16 cellular contexts compared by ENCODE assay signal in genomic region chr1:2102753-2103152, GRCh38. TPM values are rescaled to one million over a fixed set of nuclear protein-coding genes. Genes with fewer than 3 reads are reported as not detected.
A peak's percentile ranks its signal among the peaks of the same experiment; 100 is the strongest.
DNase-seq lines count a peak whose midpoint lies in the region; ATAC-seq and TF ChIP-seq lines count a peak whose summit lies in the region.
"Had no signal": no experiment of that assay in that cellular context is flagged by ENCODE, and none has a peak within 500 bp of the region (broad histone marks: within the 10 kb centered on the region; RNA-seq: fewer than 3 reads in every experiment).

No MANE protein-coding gene starts in this region.

- CTCF ChIA-PET in HEK293T (lab: Yijun Ruan, JAX), result no interaction called here

- POLR2A ChIA-PET in HEK293T (lab: Yijun Ruan, JAX), result no interaction called here

- H3K9me3 ChIP-seq in RWPE2 (ENCODE audit: severe bottlenecking), result no peaks in the 10 kb centered on the region
- H3K9me3 ChIP-seq in lower lobe of right lung, result no peaks in the 10 kb centered on the region
- peaks cover 0 to 6% (median 1%) of the 10 kb centered on the region in 8 donors for H3K9me3 ChIP-seq in spleen

- H3K27me3 ChIP-seq in RWPE2 (ENCODE audit: insufficient read depth, poor library complexity, severe bottlenecking), result no peaks in the 10 kb centered on the region
- H3K27me3 ChIP-seq in lower lobe of right lung (ENCODE audit: low read depth), result no peaks in the 10 kb centered on the region
- H3K27me3 ChIP-seq in spleen (replicated peaks in 1 of 7), result no peaks in the 10 kb centered on the region

- WGBS in spleen, 5 donors, result 92 to 96% (median 95%) methylated on average over 12 of the region's 12 CpGs

- DNase-seq in left cardiac atrium (peak; percentile 3), cardiac septum (ENCODE audit: low spot score) (no peak), RWPE2 (ENCODE audit: low spot score) (peak; percentile 22), lower lobe of right lung (peak; percentile 20), SHP77 treated with DMSO at 0.1 percent for 48 hours (lab: John Stamatoyannopoulos, UW) (no peak), spleen (no peak), HEK293T (ENCODE audit: extremely low spot score) (no peak)
- DNase-seq: 8988T; AML-193; C1 segment of cervical spinal cord; CD4-positive, alpha-beta memory T cell; DMS79; GOT3; H9 had no signal

- H3K4me1 ChIP-seq in RWPE2 (ENCODE audit: insufficient read depth, poor library complexity, severe bottlenecking) (no peaks in the 10 kb centered on the region), lower lobe of right lung (peaks cover 8% of the 10 kb centered on the region), spleen (peaks cover 2 to 32% (median 19%) of the 10 kb centered on the region in 6 donors)

- H3K36me3 ChIP-seq in RWPE2 (ENCODE audit: low read depth), result no peaks in the 10 kb centered on the region
- peaks cover 6% of the 10 kb centered on the region for H3K36me3 ChIP-seq in lower lobe of right lung
- peaks cover 0 to 37% (median 6%) of the 10 kb centered on the region in 6 donors for H3K36me3 ChIP-seq in spleen

- intact Hi-C loops in left cardiac atrium (cut with DNase I), result no loop called here
- intact Hi-C loops in cardiac septum (cut with DNase I), result no loop called here
- intact Hi-C loops in lower lobe of right lung (cut with DNase I), result no loop called here
- intact Hi-C loops in spleen (cut with DNase I; ENCODE audit: low total_unique reads), result no loop called here

- ATAC-seq in left cardiac atrium, result no peak
- ATAC-seq in RWPE2 (ENCODE audit: low read depth), result no peak
- no peak for ATAC-seq in lower lobe of right lung
- ATAC-seq: GM12878 had no signal

- no peak overlapping the region for H3K4me3 ChIP-seq in RWPE2 (ENCODE audit: severe bottlenecking)
- H3K4me3 ChIP-seq in lower lobe of right lung, result no peak overlapping the region
- H3K4me3 ChIP-seq in spleen, result no peak overlapping the region
- H3K4me3 ChIP-seq: GM12878 had no signal

- TF ChIP-seq CTCF in RWPE2 (IDR thresholded peaks at IDR 0.05; ENCODE audit: poor library complexity, severe bottlenecking), result no peak
- TF ChIP-seq CTCF in lower lobe of right lung (IDR thresholded peaks at IDR 0.05), result no peak
- TF ChIP-seq CTCF in spleen (IDR thresholded peaks at IDR 0.05 in 8 of 11, conservative IDR thresholded peaks at IDR 0.05 in 3 of 11), result no peak

- H3K27ac ChIP-seq in RWPE2 (ENCODE audit: poor library complexity, severe bottlenecking) (no peak overlapping the region), lower lobe of right lung (no peak overlapping the region), spleen (no peak overlapping the region)

- no peak for TF ChIP-seq POLR2A in spleen (IDR thresholded peaks at IDR 0.05)

TF ChIP-seq in HEK293T, 16 proteins besides CTCF, POLR2A, EP300 and RAD21:
- TF ChIP-seq L3MBTL2 (conservative IDR thresholded peaks at IDR 0.05) (no peak), LEF1 (IDR thresholded peaks at IDR 0.05; ENCODE audit: borderline replicate concordance) (no peak)
TF ChIP-seq in HEK293T: peak in this region for 0.

RNA-seq across cellular contexts. Expression of gene PRKCZ, which starts 52.5 kb away (rescaled TPM):
- total RNA-seq in left cardiac atrium, result 10 to 100 TPM; 12.4 to 20.7 TPM
- 13.9 TPM for total RNA-seq in cardiac septum
- 97.6 TPM for total RNA-seq in lower lobe of right lung
- 10 to 100 TPM; 19.5 to 61.8 (median 38.7) TPM for total RNA-seq in spleen
- 10 to 100 TPM; 17.6 to 35.8 (median 32.3) TPM for polyA plus RNA-seq in spleen
- total RNA-seq: HT1080 had no signal

Comparison
In these comparisons a context has a peak if more than half of its experiments do, and no peak if none do; other contexts are left out.
1. DNase-seq: peak in left cardiac atrium (single experiment), RWPE2 (single experiment) and lower lobe of right lung (single experiment); none in cardiac septum (single experiment), SHP77 treated with DMSO at 0.1 percent for 48 hours (single experiment), spleen (single experiment) and HEK293T (single experiment).